In genomic region chr3:20111836-20112235, GRCh38 we compare ENCODE assay signal across 23 cellular contexts.
DNase-seq lines count a peak whose midpoint lies in the region; ATAC-seq and TF ChIP-seq lines count a peak whose summit lies in the region.
"Had no signal": no experiment of that assay in that cellular context is flagged by ENCODE, and none has a peak within 500 bp of the region (broad histone marks: within the 10 kb centered on the region; RNA-seq: fewer than 3 reads in every experiment).

No MANE protein-coding gene starts in this region.

- POLR2A ChIA-PET in HCT116 (lab: Charles Lee) = no interaction called here
- POLR2A ChIA-PET in activated CD4-positive, alpha-beta memory T cell treated with anti-CD3 and anti-CD28 coated beads, Interleukin-2, amount 10 ng/mL, durations not matched to agents 7 days and 5 days (lab: Charles Lee) = interaction anchor here (0.6 kb wide), 1 partner anchor 33 kb away, joined by 3 read pairs; no protein-coding TSS in a partner anchor

- DNase-seq in HCT116 (ENCODE audit: low read depth, low spot score) (peak; percentile 12), RWPE2 (ENCODE audit: low spot score) (no peak), renal cortical epithelial cell (ENCODE audit: low read depth) (peak; percentile 29), T-helper 17 cell (no peak), endothelial cell (ENCODE audit: low spot score) (no peak)
- no peak for DNase-seq in activated CD4-positive, alpha-beta memory T cell treated with anti-CD3 and anti-CD28 coated beads, Interleukin-2, amount 10 ng/mL, durations not matched to agents 7 days and 5 days
- DNase-seq: activated CD4-positive, alpha-beta T cell treated with anti-CD3 and anti-CD28 coated beads for 48 hours; activated naive CD8-positive, alpha-beta T cell treated with anti-CD3 and anti-CD28 coated beads, Interleukin-2, amount 50 U/mL, for 24 hours; caudate nucleus; CD8-positive, alpha-beta memory T cell; dorsolateral prefrontal cortex; erythroblast; H9; MG63; NCI-H1436 treated with DMSO at 0.1 percent for 48 hours; NCI-H524; nephron progenitor cell; SHP77 treated with DMSO at 0.1 percent for 48 hours; stimulated activated CD4-positive, alpha-beta T cell treated with anti-CD3 and anti-CD28 coated beads, Interleukin-2, amount 100 ng/mL, for 24 hours; stimulated activated naive CD4-positive, alpha-beta T cell; T-cell had no signal

- H4K20me1 ChIP-seq in HCT116 (ENCODE audit: insufficient read depth) = no peaks in the 10 kb centered on the region

- H3K4me3 ChIP-seq in HCT116 (replicated peaks in 1 of 2; ENCODE audit: low read depth in 1 of 2, low read length in 2 of 2) (no peak overlapping the region), RWPE2 (ENCODE audit: severe bottlenecking) (no peak overlapping the region)
- H3K4me3 ChIP-seq: dorsolateral prefrontal cortex, MG63 had no signal

- H3K36me3 ChIP-seq in HCT116 (ENCODE audit: control insufficient read depth in 1 of 2, insufficient read depth in 2 of 2, low read length in 2 of 2) = no peaks in the 10 kb centered on the region
- no peaks in the 10 kb centered on the region for H3K36me3 ChIP-seq in RWPE2 (ENCODE audit: low read depth)
- H3K36me3 ChIP-seq: MG63 had no signal

- TF ChIP-seq CTCF in HCT116 (IDR thresholded peaks at IDR 0.05 in 2 of 3, conservative IDR thresholded peaks at IDR 0.05 in 1 of 3; ENCODE audit: borderline replicate concordance in 1 of 3, insufficient read depth in 1 of 3, low read depth in 2 of 3, low read length in 2 of 3) (no peak), RWPE2 (IDR thresholded peaks at IDR 0.05; ENCODE audit: poor library complexity, severe bottlenecking) (no peak), endothelial cell (IDR thresholded peaks at IDR 0.05; ENCODE audit: unreplicated experiment) (no peak)

- H3K27ac ChIP-seq in HCT116 (ENCODE audit: low read depth, low read length) = no peak overlapping the region
- H3K27ac ChIP-seq in RWPE2 (ENCODE audit: poor library complexity, severe bottlenecking) = no peak overlapping the region

- intact Hi-C loops in HCT116 (cut with micrococcal nuclease) = no loop called here

- no peak overlapping the region for H3K9ac ChIP-seq in HCT116 (ENCODE audit: low read length)

- CTCF ChIA-PET in HCT116 (lab: Charles Lee) = no interaction called here
- CTCF ChIA-PET in activated CD4-positive, alpha-beta memory T cell treated with anti-CD3 and anti-CD28 coated beads, Interleukin-2, amount 10 ng/mL, durations not matched to agents 7 days and 5 days (lab: Charles Lee) = no interaction called here

- RAD21 ChIA-PET in HCT116 (lab: Charles Lee; ENCODE audit: low non-redundant PET in 1 of 2, low total read pairs in 2 of 2, uncharacterized antibody in 2 of 2, unreplicated experiment in 2 of 2) = no interaction called here

- no peak for TF ChIP-seq POLR2A in HCT116 (IDR thresholded peaks at IDR 0.05; ENCODE audit: borderline replicate concordance, extremely low read depth, insufficient read depth, insufficient read length)

- peaks cover 85% of the 10 kb centered on the region for H3K36me3 Mint-ChIP-seq in activated CD4-positive, alpha-beta memory T cell treated with anti-CD3 and anti-CD28 coated beads, Interleukin-2, amount 10 ng/mL, durations not matched to agents 7 days and 5 days (ENCODE audit: low read depth)
- H3K36me3 Mint-ChIP-seq in T-helper 17 cell (ENCODE audit: low read depth) (peaks cover 10% of the 10 kb centered on the region), endothelial cell (ENCODE audit: low read depth, unreplicated experiment) (peaks cover under 1% of the 10 kb centered on the region)

- peaks cover 31% of the 10 kb centered on the region for H3K4me1 Mint-ChIP-seq in activated CD4-positive, alpha-beta memory T cell treated with anti-CD3 and anti-CD28 coated beads, Interleukin-2, amount 10 ng/mL, durations not matched to agents 7 days and 5 days
- H3K4me1 Mint-ChIP-seq in T-helper 17 cell = peaks cover 21% of the 10 kb centered on the region
- H3K4me1 Mint-ChIP-seq in endothelial cell (ENCODE audit: unreplicated experiment) = peaks cover 2% of the 10 kb centered on the region
- H3K4me1 Mint-ChIP-seq: nephron progenitor cell had no signal

- no peak overlapping the region for H2AFZ ChIP-seq in HCT116 (ENCODE audit: low read depth, low read length, poor library complexity, severe bottlenecking)

- H3K4me3 Mint-ChIP-seq in activated CD4-positive, alpha-beta memory T cell treated with anti-CD3 and anti-CD28 coated beads, Interleukin-2, amount 10 ng/mL, durations not matched to agents 7 days and 5 days = no peak overlapping the region
- H3K4me3 Mint-ChIP-seq in T-helper 17 cell (no peak overlapping the region), endothelial cell (ENCODE audit: unreplicated experiment) (no peak overlapping the region)
- H3K4me3 Mint-ChIP-seq: activated naive CD8-positive, alpha-beta T cell treated with anti-CD3 and anti-CD28 coated beads, Interleukin-2, amount 50 U/mL, for 24 hours; CD8-positive, alpha-beta memory T cell; H9; nephron progenitor cell; T-cell had no signal

- H3K27me3 Mint-ChIP-seq in activated CD4-positive, alpha-beta memory T cell treated with anti-CD3 and anti-CD28 coated beads, Interleukin-2, amount 10 ng/mL, durations not matched to agents 7 days and 5 days = no peaks in the 10 kb centered on the region
- H3K27me3 Mint-ChIP-seq in T-helper 17 cell (no peaks in the 10 kb centered on the region), endothelial cell (ENCODE audit: unreplicated experiment) (no peaks in the 10 kb centered on the region)
- H3K27me3 Mint-ChIP-seq: activated naive CD8-positive, alpha-beta T cell treated with anti-CD3 and anti-CD28 coated beads, Interleukin-2, amount 50 U/mL, for 24 hours; CD8-positive, alpha-beta memory T cell; T-cell had no signal

- no peaks in the 10 kb centered on the region for H3K9me3 ChIP-seq in HCT116 (ENCODE audit: control insufficient read depth in 1 of 2, insufficient read depth in 1 of 2, low read depth in 1 of 2, low read length in 2 of 2)
- H3K9me3 ChIP-seq in RWPE2 (ENCODE audit: severe bottlenecking) = no peaks in the 10 kb centered on the region
- no peaks in the 10 kb centered on the region for H3K9me3 ChIP-seq in T-helper 17 cell (ENCODE audit: control insufficient read depth, low read length, poor library complexity, severe bottlenecking)
- H3K9me3 ChIP-seq: MG63 had no signal

- no peaks in the 10 kb centered on the region for H3K79me2 ChIP-seq in HCT116 (ENCODE audit: insufficient read depth, low read length)

- H3K27ac Mint-ChIP-seq in activated CD4-positive, alpha-beta memory T cell treated with anti-CD3 and anti-CD28 coated beads, Interleukin-2, amount 10 ng/mL, durations not matched to agents 7 days and 5 days = no peak overlapping the region
- H3K27ac Mint-ChIP-seq in T-helper 17 cell (no peak overlapping the region), endothelial cell (ENCODE audit: unreplicated experiment) (no peak overlapping the region)
- H3K27ac Mint-ChIP-seq: activated naive CD8-positive, alpha-beta T cell treated with anti-CD3 and anti-CD28 coated beads, Interleukin-2, amount 50 U/mL, for 24 hours; activated T-helper 2 cell treated with anti-CD3 and anti-CD28 coated beads, Interferon-gamma antibody, Interleukin-2, Interleukin-4, amounts not matched to agents 10 μg/mL and 5 μg/mL and 100 μg/mL, durations not matched to agents 14 hours and 24 hours and 36 hours; H9; nephron progenitor cell; T-cell had no signal

- no peaks in the 10 kb centered on the region for H3K27me3 ChIP-seq in HCT116 (ENCODE audit: insufficient read depth, low read length)
- H3K27me3 ChIP-seq in RWPE2 (ENCODE audit: insufficient read depth, poor library complexity, severe bottlenecking) = no peaks in the 10 kb centered on the region
- H3K27me3 ChIP-seq: dorsolateral prefrontal cortex, MG63 had no signal

- H3K4me2 ChIP-seq in HCT116 (ENCODE audit: low read length) = peak overlapping the region; percentile 20; the same call in 1 of the 2 replicates

- no peaks in the 10 kb centered on the region for H3K9me2 ChIP-seq in HCT116 (ENCODE audit: insufficient read depth)

- H3K4me1 ChIP-seq in HCT116 (ENCODE audit: control insufficient read depth in 1 of 2, insufficient read depth in 2 of 2, low read length in 2 of 2) (peaks cover 0 to 7% of the 10 kb centered on the region in 2 experiments; a peak in 2 of 4 replicates), RWPE2 (ENCODE audit: insufficient read depth, poor library complexity, severe bottlenecking) (peaks cover 4% of the 10 kb centered on the region)

- TF ChIP-seq RAD21 in HCT116 (IDR thresholded peaks at IDR 0.05; ENCODE audit: low read depth) = no peak

- no peak for ATAC-seq in HCT116
- peak; percentile 100 for ATAC-seq in RWPE2 (ENCODE audit: low read depth)
- peak; percentile 74 for ATAC-seq in esophagus mucosa
- no peak for ATAC-seq in T-helper 17 cell
- ATAC-seq: activated naive CD8-positive, alpha-beta T cell treated with anti-CD3 and anti-CD28 coated beads, Interleukin-2, amount 50 U/mL, for 24 hours; T-cell had no signal

- no peaks in the 10 kb centered on the region for H3K9me3 Mint-ChIP-seq in activated CD4-positive, alpha-beta memory T cell treated with anti-CD3 and anti-CD28 coated beads, Interleukin-2, amount 10 ng/mL, durations not matched to agents 7 days and 5 days
- no peaks in the 10 kb centered on the region for H3K9me3 Mint-ChIP-seq in endothelial cell (ENCODE audit: unreplicated experiment)
- H3K9me3 Mint-ChIP-seq: activated naive CD8-positive, alpha-beta T cell treated with anti-CD3 and anti-CD28 coated beads, Interleukin-2, amount 50 U/mL, for 24 hours; activated T-helper 2 cell treated with anti-CD3 and anti-CD28 coated beads, Interferon-gamma antibody, Interleukin-2, Interleukin-4, amounts not matched to agents 10 μg/mL and 5 μg/mL and 100 μg/mL, durations not matched to agents 14 hours and 24 hours and 36 hours; CD8-positive, alpha-beta memory T cell; H9; nephron progenitor cell; T-cell had no signal

- BruUV-seq in HCT116 (replicated peaks; lab: Mats Ljungman, UMichigan) = no TSS peak

TF ChIP-seq in HCT116, 20 proteins besides CTCF, POLR2A, EP300 and RAD21:
- TF ChIP-seq JUND (IDR thresholded peaks at IDR 0.05) (peak; percentile 28; the same call in 1 of the 2 replicates), FOSL1 (IDR thresholded peaks at IDR 0.05; ENCODE audit: low read depth) (peak; percentile 37; the same call in 1 of the 2 replicates), SIN3A (IDR thresholded peaks at IDR 0.05; ENCODE audit: low read depth) (no peak)

Comparison
In these comparisons a context has a peak if more than half of its experiments do, and no peak if none do; other contexts are left out.
1. ATAC-seq: peak in RWPE2 (single experiment) and esophagus mucosa (single experiment); none in HCT116 (single experiment) and T-helper 17 cell (single experiment).
2. DNase-seq: peak in HCT116 (single experiment) and renal cortical epithelial cell (single experiment); none in RWPE2 (single experiment), activated CD4-positive, alpha-beta memory T cell treated with anti-CD3 and anti-CD28 coated beads, Interleukin-2, amount 10 ng/mL, durations not matched to agents 7 days and 5 days (single experiment), T-helper 17 cell (0 of 3) and endothelial cell (single experiment).